8 cellular contexts compared by ENCODE assay signal in genomic region chr5:98773214-98773463, GRCh38. TPM values are rescaled to one million over a fixed set of nuclear protein-coding genes. Genes with fewer than 3 reads are reported as not detected.
DNase-seq lines count a peak whose midpoint lies in the region; ATAC-seq and TF ChIP-seq lines count a peak whose summit lies in the region.

No MANE protein-coding gene starts in this region.

- peak overlapping the region; percentile 66 for H3K4me3 ChIP-seq in PC-9
- peak overlapping the region; percentile 98 for H3K4me3 ChIP-seq in endodermal cell (ENCODE audit: low read length)
- peak overlapping the region; percentile 51 to 64 for H3K4me3 ChIP-seq in neutrophil (ENCODE audit: low read depth in 1 of 2, low read length in 1 of 2)

- no peaks in the 10 kb centered on the region for H3K9me3 ChIP-seq in CD4-positive, alpha-beta T cell (ENCODE audit: control insufficient read depth, low read length)
- H3K9me3 ChIP-seq in PC-9 (ENCODE audit: insufficient read depth, low read depth) (no peaks in the 10 kb centered on the region), endodermal cell (ENCODE audit: control insufficient read depth, low read length) (no peaks in the 10 kb centered on the region), neutrophil (no peaks in the 10 kb centered on the region)

- H3K9ac ChIP-seq in endodermal cell (ENCODE audit: extremely low read depth, low read length, poor library complexity, severe bottlenecking), result peak overlapping the region; percentile 53

- no TSS peak for BruUV-seq in PC-9 (replicated peaks; lab: Mats Ljungman, UMichigan)

- peak overlapping the region; percentile 16 for H3K27ac ChIP-seq in CD4-positive, alpha-beta T cell (ENCODE audit: low read depth, low read length)
- peak overlapping the region; percentile 82 for H3K27ac ChIP-seq in PC-9
- H3K27ac ChIP-seq in endodermal cell (ENCODE audit: low read depth, low read length), result peak overlapping the region; percentile 68
- no peak overlapping the region for H3K27ac ChIP-seq in neutrophil

- no peaks in the 10 kb centered on the region for H3K9me3 Mint-ChIP-seq in CD4-positive, alpha-beta T cell
- H3K9me3 Mint-ChIP-seq in endodermal cell, result no peaks in the 10 kb centered on the region

- H4K20me1 ChIP-seq in PC-9 (ENCODE audit: insufficient read depth), result peaks cover 30% of the 10 kb centered on the region

- peak overlapping the region; percentile 86 for H3K27ac Mint-ChIP-seq in CD4-positive, alpha-beta T cell
- peak overlapping the region; percentile 92 for H3K27ac Mint-ChIP-seq in endodermal cell

- H3K36me3 Mint-ChIP-seq in CD4-positive, alpha-beta T cell (ENCODE audit: low read depth), result peaks cover 13% of the 10 kb centered on the region
- H3K36me3 Mint-ChIP-seq in endodermal cell (ENCODE audit: low read depth), result peaks cover 38% of the 10 kb centered on the region

- CTCF ChIA-PET in CD4-positive, alpha-beta T cell (lab: Charles Lee), result interaction anchor here (0.6 to 2.9 kb wide), 2 partner anchors 23 to 30 kb away, joined by 3 to 12 read pairs; no protein-coding TSS in a partner anchor
- CTCF ChIA-PET in PC-9 (lab: Charles Lee), result interaction anchor here (0.6 to 1.2 kb wide), 2 partner anchors 23 to 1214 kb away, joined by 3 to 8 read pairs; no protein-coding TSS in a partner anchor

- H3K36me3 ChIP-seq in PC-9 (ENCODE audit: low read depth) (no peaks in the 10 kb centered on the region), endodermal cell (ENCODE audit: control insufficient read depth, insufficient read depth, low read length) (peaks cover 29% of the 10 kb centered on the region), neutrophil (no peaks in the 10 kb centered on the region)

- peaks cover 19% of the 10 kb centered on the region for H3K27me3 Mint-ChIP-seq in CD4-positive, alpha-beta T cell
- no peaks in the 10 kb centered on the region for H3K27me3 Mint-ChIP-seq in endodermal cell (ENCODE audit: insufficient read depth)

- no peaks in the 10 kb centered on the region for H3K27me3 ChIP-seq in CD4-positive, alpha-beta T cell (ENCODE audit: control insufficient read depth, insufficient read depth, low read length)
- H3K27me3 ChIP-seq in PC-9 (ENCODE audit: insufficient read depth, low read depth) (no peaks in the 10 kb centered on the region), endodermal cell (ENCODE audit: control insufficient read depth, insufficient read depth, low read length, poor library complexity, severe bottlenecking) (no peaks in the 10 kb centered on the region), neutrophil (peaks cover 100% of the 10 kb centered on the region)

- no peak for DNase-seq in CD4-positive, alpha-beta T cell
- DNase-seq in PC-9 (no peak), endodermal cell (no peak), Kasumi-1 (lab: John Stamatoyannopoulos, UW) (no peak)
- DNase-seq in stimulated activated CD4-positive, alpha-beta T cell treated with anti-CD3 and anti-CD28 coated beads, Interleukin-2, amount 100 ng/mL, for 48 hours, result no peak

- WGBS in endodermal cell (ENCODE audit: insufficient coverage in 1 of 2, insufficient read length in 1 of 2), 2 experiments, result 0% methylated on average over 11 to 16 of the region's 16 CpGs

- H3K4me2 ChIP-seq in PC-9, result peak overlapping the region; percentile 94

- intact Hi-C loops in CD4-positive, alpha-beta T cell (cut with DNase I, micrococcal nuclease), result loop anchor here (2.0 to 10.0 kb wide), 5 partner anchors 24 to 1968 kb away; partner anchors contain the start of genes CHD1 (in 1 of the 2), ERAP1 (in 1 of the 2) and LNPEP (in 1 of the 2)
- intact Hi-C loops in PC-9 (cut with micrococcal nuclease; ENCODE audit: unreplicated experiment), result loop anchor here (1.0 to 10.0 kb wide), 6 partner anchors 152 to 1590 kb away; partner anchors contain the start of genes CHD1 and RIOK2

- H3K4me1 ChIP-seq in PC-9 (replicated peaks; ENCODE audit: insufficient read depth), result peaks cover 30% of the 10 kb centered on the region
- H3K4me1 ChIP-seq in endodermal cell (ENCODE audit: control insufficient read depth, insufficient read depth, low read length), result no peaks in the 10 kb centered on the region
- H3K4me1 ChIP-seq in neutrophil (ENCODE audit: control insufficient read depth in 1 of 2, insufficient read depth in 1 of 2, low read depth in 1 of 2, low read length in 1 of 2), result peaks cover 50 to 63% of the 10 kb centered on the region in 2 experiments

- H3K4me1 Mint-ChIP-seq in CD4-positive, alpha-beta T cell (ENCODE audit: low read depth), result peaks cover 74% of the 10 kb centered on the region
- H3K4me1 Mint-ChIP-seq in endodermal cell, result peaks cover 41% of the 10 kb centered on the region

- POLR2A ChIA-PET in CD4-positive, alpha-beta T cell (lab: Charles Lee), result interaction anchor here (1.2 to 2.3 kb wide), 3 partner anchors 154 to 160 kb away, joined by 3 to 17 read pairs (median 3); partner anchors contain the start of gene CHD1
- POLR2A ChIA-PET in PC-9 (lab: Charles Lee; ENCODE audit: unreplicated experiment), result interaction anchor here (0.6 kb wide), 2 partner anchors 14 to 16 kb away, joined by 3 to 11 read pairs; no protein-coding TSS in a partner anchor

- H3K4me3 Mint-ChIP-seq in CD4-positive, alpha-beta T cell, result peak overlapping the region; percentile 99
- H3K4me3 Mint-ChIP-seq in endodermal cell, result peak overlapping the region; percentile 97

- H3K79me2 ChIP-seq in PC-9 (ENCODE audit: low read depth), result peaks cover 41% of the 10 kb centered on the region

- TF ChIP-seq CTCF in CD4-positive, alpha-beta T cell (IDR thresholded peaks at IDR 0.05), result no peak
- TF ChIP-seq CTCF in PC-9 (conservative IDR thresholded peaks at IDR 0.05) (no peak), endodermal cell (conservative IDR thresholded peaks at IDR 0.05) (no peak), neutrophil (IDR thresholded peaks at IDR 0.05) (no peak)

- peak overlapping the region; percentile 89 for H2AFZ ChIP-seq in PC-9

- ATAC-seq in CD4-positive, alpha-beta T cell (ENCODE audit: poor library complexity), result no peak
- ATAC-seq in GM18519 (IDR thresholded peaks at IDR 0.05; ENCODE audit: low FRiP score, unreplicated experiment) (no peak), HG02870 (IDR thresholded peaks at IDR 0.05; ENCODE audit: unreplicated experiment) (no peak)

- peaks cover 17% of the 10 kb centered on the region; the same call in 1 of the 2 replicates for H3F3A ChIP-seq in PC-9 (ENCODE audit: insufficient read depth, low read depth)

- H3K9me2 ChIP-seq in PC-9 (ENCODE audit: insufficient read depth), result no peaks in the 10 kb centered on the region

RNA-seq across cellular contexts. Expression of gene RGMB, which starts 0.3 kb away (rescaled TPM):
- total RNA-seq in CD4-positive, alpha-beta T cell, result 10 to 100 TPM; 15.8 to 15.9 TPM
- total RNA-seq in PC-9 (2021), result 14.2 and 14.6 TPM in 2 replicates
- 10 to 100 TPM; 60.2 to 71.6 TPM for total RNA-seq in endodermal cell
- polyA plus RNA-seq in endodermal cell (2013, experiment 1 of 2), result 105 TPM
- 81.8 TPM for polyA plus RNA-seq in endodermal cell (2013, experiment 2 of 2)
